Comparison of ENCODE assay signal across 12 cellular contexts in genomic region chr13:106373304-106373988, GRCh38.
A peak's percentile ranks its signal among the peaks of the same experiment; 100 is the strongest.
DNase-seq lines count a peak whose midpoint lies in the region; ATAC-seq and TF ChIP-seq lines count a peak whose summit lies in the region.
"Had no signal": no experiment of that assay in that cellular context is flagged by ENCODE, and none has a peak within 500 bp of the region (broad histone marks: within the 10 kb centered on the region; RNA-seq: fewer than 3 reads in every experiment).

No MANE protein-coding gene starts in this region.

- DNase-seq in DMS153 (lab: John Stamatoyannopoulos, UW) (peak; percentile 95), ascending aorta (ENCODE audit: low spot score in 2 of 2) (no peak), superior temporal gyrus (ENCODE audit: extremely low spot score) (no peak), BE2C (no peak)
- no peak for DNase-seq in activated T-helper 1 cell treated with anti-CD3 and anti-CD28 coated beads, Interleukin-12 subunit alpha, Interleukin-12 subunit beta, Interleukin-2, Interleukin-4 antibody, amounts not matched to agents 30 ng/mL and 10 ng/mL and 1 ng/mL, durations not matched to agents 14 hours and 24 hours and 36 hours (ENCODE audit: low spot score)
- DNase-seq in activated T-cell treated with anti-CD3 and anti-CD28 coated beads, Interleukin-2, amount 50 U/mL, for 48 hours, result no peak
- DNase-seq: Peyer's patch, right cardiac atrium had no signal

- H3K4me3 ChIP-seq in ascending aorta (no peak overlapping the region), BE2C (ENCODE audit: low read depth, low read length) (no peak overlapping the region)
- H3K4me3 ChIP-seq: Peyer's patch had no signal

- H3K27ac Mint-ChIP-seq in activated T-helper 1 cell treated with anti-CD3 and anti-CD28 coated beads, Interleukin-12 subunit alpha, Interleukin-12 subunit beta, Interleukin-2, Interleukin-4 antibody, amounts not matched to agents 30 ng/mL and 10 ng/mL and 1 ng/mL, durations not matched to agents 14 hours and 24 hours and 36 hours, result no peak overlapping the region

- H3K9me3 ChIP-seq in ascending aorta (no peaks in the 10 kb centered on the region), BE2C (no peaks in the 10 kb centered on the region)
- H3K9me3 ChIP-seq: Peyer's patch had no signal

- no peaks in the 10 kb centered on the region for H3K9me3 Mint-ChIP-seq in activated T-helper 1 cell treated with anti-CD3 and anti-CD28 coated beads, Interleukin-12 subunit alpha, Interleukin-12 subunit beta, Interleukin-2, Interleukin-4 antibody, amounts not matched to agents 30 ng/mL and 10 ng/mL and 1 ng/mL, durations not matched to agents 14 hours and 24 hours and 36 hours

- peak overlapping the region; percentile 65 to 75 for H3K27ac ChIP-seq in ascending aorta
- H3K27ac ChIP-seq: C4-2B, Peyer's patch had no signal

- no peaks in the 10 kb centered on the region for H3K36me3 ChIP-seq in ascending aorta
- H3K36me3 ChIP-seq in BE2C, result no peaks in the 10 kb centered on the region
- H3K36me3 ChIP-seq: Peyer's patch had no signal

- H3K27me3 Mint-ChIP-seq in activated T-helper 1 cell treated with anti-CD3 and anti-CD28 coated beads, Interleukin-12 subunit alpha, Interleukin-12 subunit beta, Interleukin-2, Interleukin-4 antibody, amounts not matched to agents 30 ng/mL and 10 ng/mL and 1 ng/mL, durations not matched to agents 14 hours and 24 hours and 36 hours (ENCODE audit: insufficient read depth), result peaks cover 4% of the 10 kb centered on the region

- no peak overlapping the region for H3K4me3 Mint-ChIP-seq in activated T-helper 1 cell treated with anti-CD3 and anti-CD28 coated beads, Interleukin-12 subunit alpha, Interleukin-12 subunit beta, Interleukin-2, Interleukin-4 antibody, amounts not matched to agents 30 ng/mL and 10 ng/mL and 1 ng/mL, durations not matched to agents 14 hours and 24 hours and 36 hours
- H3K4me3 Mint-ChIP-seq: central memory CD8-positive, alpha-beta T cell had no signal

- H3K4me1 Mint-ChIP-seq in activated T-helper 1 cell treated with anti-CD3 and anti-CD28 coated beads, Interleukin-12 subunit alpha, Interleukin-12 subunit beta, Interleukin-2, Interleukin-4 antibody, amounts not matched to agents 30 ng/mL and 10 ng/mL and 1 ng/mL, durations not matched to agents 14 hours and 24 hours and 36 hours (ENCODE audit: low read depth), result no peaks in the 10 kb centered on the region
- H3K4me1 Mint-ChIP-seq: central memory CD8-positive, alpha-beta T cell had no signal

- TF ChIP-seq CTCF in ascending aorta (IDR thresholded peaks at IDR 0.05) (no peak), BE2C (IDR thresholded peaks at IDR 0.05; ENCODE audit: low read depth, low read length) (no peak)

- intact Hi-C loops in ascending aorta (cut with DNase I), result loop anchor here (10.0 kb wide), 1 partner anchor 131 kb away; no protein-coding TSS in a partner anchor
- intact Hi-C loops in activated T-helper 1 cell treated with anti-CD3 and anti-CD28 coated beads, Interleukin-12 subunit alpha, Interleukin-12 subunit beta, Interleukin-2, Interleukin-4 antibody, amounts not matched to agents 30 ng/mL and 10 ng/mL and 1 ng/mL, durations not matched to agents 14 hours and 24 hours and 36 hours (cut with micrococcal nuclease), result no loop called here

- H3K27me3 ChIP-seq in ascending aorta (no peaks in the 10 kb centered on the region), BE2C (no peaks in the 10 kb centered on the region)
- H3K27me3 ChIP-seq: Peyer's patch had no signal

- no peaks in the 10 kb centered on the region for H3K36me3 Mint-ChIP-seq in activated T-helper 1 cell treated with anti-CD3 and anti-CD28 coated beads, Interleukin-12 subunit alpha, Interleukin-12 subunit beta, Interleukin-2, Interleukin-4 antibody, amounts not matched to agents 30 ng/mL and 10 ng/mL and 1 ng/mL, durations not matched to agents 14 hours and 24 hours and 36 hours (ENCODE audit: low read depth)

- peaks cover 5 to 19% of the 10 kb centered on the region in 2 donors for H3K4me1 ChIP-seq in ascending aorta
- no peaks in the 10 kb centered on the region for H3K4me1 ChIP-seq in BE2C

- peak; percentile 60 for ATAC-seq in GM21381 (IDR thresholded peaks at IDR 0.05; ENCODE audit: unreplicated experiment)
- ATAC-seq in HG03439 (IDR thresholded peaks at IDR 0.05; ENCODE audit: unreplicated experiment), result peak; percentile 59
